In the genomic region with DNA sequence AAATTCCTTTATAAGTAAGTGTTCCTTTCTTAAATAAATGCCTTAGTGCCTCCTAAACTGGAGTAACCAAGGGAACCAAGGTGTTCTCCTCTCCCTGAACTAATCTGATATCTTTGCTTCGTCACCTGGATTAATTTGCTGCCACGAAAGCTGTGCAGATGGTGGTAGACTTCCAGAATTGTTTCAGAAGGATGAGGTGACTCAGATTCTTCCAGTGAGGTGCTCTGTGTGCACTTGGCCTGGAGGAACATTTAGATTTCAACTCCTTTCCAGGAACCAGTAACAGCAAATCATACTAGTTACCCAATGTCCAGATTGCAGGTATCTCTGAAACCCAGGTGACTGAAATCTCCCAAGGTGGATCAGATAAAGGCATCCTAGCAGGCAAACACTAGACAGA, we compare ENCODE assay signal across 2 cellular contexts.
TF ChIP-seq lines count a peak whose summit lies in the region.

No MANE protein-coding gene starts in this region.

TF ChIP-seq in WTC11, 78 proteins besides CTCF, POLR2A, EP300 and RAD21:
- TF ChIP-seq MAX (CRISPR knock-in tag; IDR thresholded peaks at IDR 0.05) (no peak), ZNF121 (CRISPR knock-in tag; IDR thresholded peaks at IDR 0.05) (no peak), MYBL2 (CRISPR knock-in tag; IDR thresholded peaks at IDR 0.05) (no peak), USF2 (CRISPR knock-in tag; IDR thresholded peaks at IDR 0.05) (no peak), TP53 (CRISPR knock-in tag; IDR thresholded peaks at IDR 0.05) (no peak)
- TF ChIP-seq, protein P1, sequence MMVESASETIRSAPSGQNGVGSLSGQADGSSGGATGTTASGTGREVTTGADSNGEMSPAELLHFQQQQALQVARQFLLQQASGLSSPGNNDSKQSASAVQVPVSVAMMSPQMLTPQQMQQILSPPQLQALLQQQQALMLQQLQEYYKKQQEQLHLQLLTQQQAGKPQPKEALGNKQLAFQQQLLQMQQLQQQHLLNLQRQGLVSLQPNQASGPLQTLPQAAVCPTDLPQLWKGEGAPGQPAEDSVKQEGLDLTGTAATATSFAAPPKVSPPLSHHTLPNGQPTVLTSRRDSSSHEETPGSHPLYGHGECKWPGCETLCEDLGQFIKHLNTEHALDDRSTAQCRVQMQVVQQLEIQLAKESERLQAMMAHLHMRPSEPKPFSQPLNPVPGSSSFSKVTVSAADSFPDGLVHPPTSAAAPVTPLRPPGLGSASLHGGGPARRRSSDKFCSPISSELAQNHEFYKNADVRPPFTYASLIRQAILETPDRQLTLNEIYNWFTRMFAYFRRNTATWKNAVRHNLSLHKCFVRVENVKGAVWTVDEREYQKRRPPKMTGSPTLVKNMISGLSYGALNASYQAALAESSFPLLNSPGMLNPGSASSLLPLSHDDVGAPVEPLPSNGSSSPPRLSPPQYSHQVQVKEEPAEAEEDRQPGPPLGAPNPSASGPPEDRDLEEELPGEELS (CRISPR knock-in tag; IDR thresholded peaks at IDR 0.05), result no peak

TF ChIP-seq in H1, 55 proteins besides CTCF, POLR2A, EP300 and RAD21 (continued from another document):
- TF ChIP-seq TAF7 (optimal IDR thresholded peaks at IDR 0.05; ENCODE audit: borderline replicate concordance, low read depth, low read length) (no peak), SIN3A (conservative IDR thresholded peaks at IDR 0.05 in 1 of 2, IDR thresholded peaks at IDR 0.05 in 1 of 2; ENCODE audit: low read depth in 1 of 2, low read length in 2 of 2) (no peak), ATF3 (IDR thresholded peaks at IDR 0.05; ENCODE audit: insufficient read depth, low read depth, low read length) (no peak), HDAC2 (IDR thresholded peaks at IDR 0.05; ENCODE audit: borderline replicate concordance in 1 of 2, low read depth in 2 of 2, low read length in 2 of 2) (no peak), CBX5 (IDR thresholded peaks at IDR 0.05; ENCODE audit: low read depth, low read length) (no peak), MAX (IDR thresholded peaks at IDR 0.05) (no peak), CREB1 (IDR thresholded peaks at IDR 0.05) (no peak), CBX8 (IDR thresholded peaks at IDR 0.05; ENCODE audit: borderline replicate concordance, low read depth, low read length) (no peak)
